In the genomic region with DNA sequence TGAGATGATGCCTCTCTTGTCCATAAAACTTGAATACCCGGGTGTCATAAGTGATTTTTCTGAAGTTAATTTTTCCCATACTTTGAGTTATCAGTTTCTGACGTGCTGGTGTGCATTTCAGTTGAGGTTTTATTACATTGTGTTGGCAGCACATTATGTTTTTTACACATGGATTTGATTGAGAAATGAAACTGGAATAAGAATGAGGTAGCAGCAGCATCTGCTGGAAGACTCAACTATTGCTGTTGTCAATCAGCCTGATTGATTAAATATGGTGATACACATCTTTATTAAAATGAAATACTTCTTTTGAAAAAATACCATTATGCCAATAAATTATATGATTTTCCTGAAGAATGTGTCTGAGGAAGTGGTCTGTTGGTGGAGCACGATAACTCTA, we compare ENCODE assay signal across 1 cellular context.
TF ChIP-seq lines count a peak whose summit lies in the region.

No MANE protein-coding gene starts in this region.

TF ChIP-seq in WTC11, 78 proteins besides CTCF, POLR2A, EP300 and RAD21:
- TF ChIP-seq, protein P1, sequence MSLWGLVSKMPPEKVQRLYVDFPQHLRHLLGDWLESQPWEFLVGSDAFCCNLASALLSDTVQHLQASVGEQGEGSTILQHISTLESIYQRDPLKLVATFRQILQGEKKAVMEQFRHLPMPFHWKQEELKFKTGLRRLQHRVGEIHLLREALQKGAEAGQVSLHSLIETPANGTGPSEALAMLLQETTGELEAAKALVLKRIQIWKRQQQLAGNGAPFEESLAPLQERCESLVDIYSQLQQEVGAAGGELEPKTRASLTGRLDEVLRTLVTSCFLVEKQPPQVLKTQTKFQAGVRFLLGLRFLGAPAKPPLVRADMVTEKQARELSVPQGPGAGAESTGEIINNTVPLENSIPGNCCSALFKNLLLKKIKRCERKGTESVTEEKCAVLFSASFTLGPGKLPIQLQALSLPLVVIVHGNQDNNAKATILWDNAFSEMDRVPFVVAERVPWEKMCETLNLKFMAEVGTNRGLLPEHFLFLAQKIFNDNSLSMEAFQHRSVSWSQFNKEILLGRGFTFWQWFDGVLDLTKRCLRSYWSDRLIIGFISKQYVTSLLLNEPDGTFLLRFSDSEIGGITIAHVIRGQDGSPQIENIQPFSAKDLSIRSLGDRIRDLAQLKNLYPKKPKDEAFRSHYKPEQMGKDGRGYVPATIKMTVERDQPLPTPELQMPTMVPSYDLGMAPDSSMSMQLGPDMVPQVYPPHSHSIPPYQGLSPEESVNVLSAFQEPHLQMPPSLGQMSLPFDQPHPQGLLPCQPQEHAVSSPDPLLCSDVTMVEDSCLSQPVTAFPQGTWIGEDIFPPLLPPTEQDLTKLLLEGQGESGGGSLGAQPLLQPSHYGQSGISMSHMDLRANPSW (CRISPR knock-in tag; conservative IDR thresholded peaks at IDR 0.05; ENCODE audit: low read depth): no peak
- TF ChIP-seq NR2C2 (CRISPR knock-in tag; IDR thresholded peaks at IDR 0.05) (no peak), ZNF232 (CRISPR knock-in tag; IDR thresholded peaks at IDR 0.05) (no peak), ZNF423 (CRISPR knock-in tag; IDR thresholded peaks at IDR 0.05) (no peak), ETV6 (CRISPR knock-in tag; IDR thresholded peaks at IDR 0.05) (no peak), NFYB (CRISPR knock-in tag; conservative IDR thresholded peaks at IDR 0.05; ENCODE audit: low read depth) (no peak), ZNF396 (CRISPR knock-in tag; IDR thresholded peaks at IDR 0.05; ENCODE audit: borderline replicate concordance) (no peak), TEAD4 (CRISPR knock-in tag; IDR thresholded peaks at IDR 0.05) (no peak), GRHL2 (CRISPR knock-in tag; IDR thresholded peaks at IDR 0.05; ENCODE audit: insufficient replicate concordance, severe bottlenecking) (no peak), TP53 (CRISPR knock-in tag; IDR thresholded peaks at IDR 0.05) (no peak)
- TF ChIP-seq, protein P2, sequence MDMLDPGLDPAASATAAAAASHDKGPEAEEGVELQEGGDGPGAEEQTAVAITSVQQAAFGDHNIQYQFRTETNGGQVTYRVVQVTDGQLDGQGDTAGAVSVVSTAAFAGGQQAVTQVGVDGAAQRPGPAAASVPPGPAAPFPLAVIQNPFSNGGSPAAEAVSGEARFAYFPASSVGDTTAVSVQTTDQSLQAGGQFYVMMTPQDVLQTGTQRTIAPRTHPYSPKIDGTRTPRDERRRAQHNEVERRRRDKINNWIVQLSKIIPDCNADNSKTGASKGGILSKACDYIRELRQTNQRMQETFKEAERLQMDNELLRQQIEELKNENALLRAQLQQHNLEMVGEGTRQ (CRISPR knock-in tag; IDR thresholded peaks at IDR 0.05): no peak
- TF ChIP-seq, protein P3, sequence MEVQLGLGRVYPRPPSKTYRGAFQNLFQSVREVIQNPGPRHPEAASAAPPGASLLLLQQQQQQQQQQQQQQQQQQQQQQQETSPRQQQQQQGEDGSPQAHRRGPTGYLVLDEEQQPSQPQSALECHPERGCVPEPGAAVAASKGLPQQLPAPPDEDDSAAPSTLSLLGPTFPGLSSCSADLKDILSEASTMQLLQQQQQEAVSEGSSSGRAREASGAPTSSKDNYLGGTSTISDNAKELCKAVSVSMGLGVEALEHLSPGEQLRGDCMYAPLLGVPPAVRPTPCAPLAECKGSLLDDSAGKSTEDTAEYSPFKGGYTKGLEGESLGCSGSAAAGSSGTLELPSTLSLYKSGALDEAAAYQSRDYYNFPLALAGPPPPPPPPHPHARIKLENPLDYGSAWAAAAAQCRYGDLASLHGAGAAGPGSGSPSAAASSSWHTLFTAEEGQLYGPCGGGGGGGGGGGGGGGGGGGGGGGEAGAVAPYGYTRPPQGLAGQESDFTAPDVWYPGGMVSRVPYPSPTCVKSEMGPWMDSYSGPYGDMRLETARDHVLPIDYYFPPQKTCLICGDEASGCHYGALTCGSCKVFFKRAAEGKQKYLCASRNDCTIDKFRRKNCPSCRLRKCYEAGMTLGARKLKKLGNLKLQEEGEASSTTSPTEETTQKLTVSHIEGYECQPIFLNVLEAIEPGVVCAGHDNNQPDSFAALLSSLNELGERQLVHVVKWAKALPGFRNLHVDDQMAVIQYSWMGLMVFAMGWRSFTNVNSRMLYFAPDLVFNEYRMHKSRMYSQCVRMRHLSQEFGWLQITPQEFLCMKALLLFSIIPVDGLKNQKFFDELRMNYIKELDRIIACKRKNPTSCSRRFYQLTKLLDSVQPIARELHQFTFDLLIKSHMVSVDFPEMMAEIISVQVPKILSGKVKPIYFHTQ (CRISPR knock-in tag; IDR thresholded peaks at IDR 0.05): no peak
- TF ChIP-seq, protein P4, sequence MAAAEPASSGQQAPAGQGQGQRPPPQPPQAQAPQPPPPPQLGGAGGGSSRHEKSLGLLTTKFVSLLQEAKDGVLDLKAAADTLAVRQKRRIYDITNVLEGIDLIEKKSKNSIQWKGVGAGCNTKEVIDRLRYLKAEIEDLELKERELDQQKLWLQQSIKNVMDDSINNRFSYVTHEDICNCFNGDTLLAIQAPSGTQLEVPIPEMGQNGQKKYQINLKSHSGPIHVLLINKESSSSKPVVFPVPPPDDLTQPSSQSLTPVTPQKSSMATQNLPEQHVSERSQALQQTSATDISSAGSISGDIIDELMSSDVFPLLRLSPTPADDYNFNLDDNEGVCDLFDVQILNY (CRISPR knock-in tag; IDR thresholded peaks at IDR 0.05): no peak
- TF ChIP-seq, protein P5, sequence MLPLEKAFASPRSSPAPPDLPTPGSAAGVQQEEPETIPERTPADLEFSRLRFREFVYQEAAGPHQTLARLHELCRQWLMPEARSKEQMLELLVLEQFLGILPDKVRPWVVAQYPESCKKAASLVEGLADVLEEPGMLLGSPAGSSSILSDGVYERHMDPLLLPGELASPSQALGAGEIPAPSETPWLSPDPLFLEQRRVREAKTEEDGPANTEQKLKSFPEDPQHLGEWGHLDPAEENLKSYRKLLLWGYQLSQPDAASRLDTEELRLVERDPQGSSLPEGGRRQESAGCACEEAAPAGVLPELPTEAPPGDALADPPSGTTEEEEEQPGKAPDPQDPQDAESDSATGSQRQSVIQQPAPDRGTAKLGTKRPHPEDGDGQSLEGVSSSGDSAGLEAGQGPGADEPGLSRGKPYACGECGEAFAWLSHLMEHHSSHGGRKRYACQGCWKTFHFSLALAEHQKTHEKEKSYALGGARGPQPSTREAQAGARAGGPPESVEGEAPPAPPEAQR (CRISPR knock-in tag; IDR thresholded peaks at IDR 0.05): no peak
- TF ChIP-seq, protein P6, sequence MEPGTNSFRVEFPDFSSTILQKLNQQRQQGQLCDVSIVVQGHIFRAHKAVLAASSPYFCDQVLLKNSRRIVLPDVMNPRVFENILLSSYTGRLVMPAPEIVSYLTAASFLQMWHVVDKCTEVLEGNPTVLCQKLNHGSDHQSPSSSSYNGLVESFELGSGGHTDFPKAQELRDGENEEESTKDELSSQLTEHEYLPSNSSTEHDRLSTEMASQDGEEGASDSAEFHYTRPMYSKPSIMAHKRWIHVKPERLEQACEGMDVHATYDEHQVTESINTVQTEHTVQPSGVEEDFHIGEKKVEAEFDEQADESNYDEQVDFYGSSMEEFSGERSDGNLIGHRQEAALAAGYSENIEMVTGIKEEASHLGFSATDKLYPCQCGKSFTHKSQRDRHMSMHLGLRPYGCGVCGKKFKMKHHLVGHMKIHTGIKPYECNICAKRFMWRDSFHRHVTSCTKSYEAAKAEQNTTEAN (CRISPR knock-in tag; IDR thresholded peaks at IDR 0.05): no peak
- TF ChIP-seq, protein P7, sequence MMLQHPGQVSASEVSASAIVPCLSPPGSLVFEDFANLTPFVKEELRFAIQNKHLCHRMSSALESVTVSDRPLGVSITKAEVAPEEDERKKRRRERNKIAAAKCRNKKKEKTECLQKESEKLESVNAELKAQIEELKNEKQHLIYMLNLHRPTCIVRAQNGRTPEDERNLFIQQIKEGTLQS (CRISPR knock-in tag; conservative IDR thresholded peaks at IDR 0.05): no peak
